ENCODE assay signal across 30 cellular contexts in genomic region chr5:72554897-72555296, GRCh38. TPM values are rescaled to one million over a fixed set of nuclear protein-coding genes. Genes with fewer than 3 reads are reported as not detected.
DNase-seq lines count a peak whose midpoint lies in the region; ATAC-seq, FAIRE-seq and TF ChIP-seq lines count a peak whose summit lies in the region.
"Had no signal": no experiment of that assay in that cellular context is flagged by ENCODE, and none has a peak within 500 bp of the region (broad histone marks: within the 10 kb centered on the region; RNA-seq: fewer than 3 reads in every experiment).

No MANE protein-coding gene starts in this region.

- H3K9me3 Mint-ChIP-seq in brain: no peaks in the 10 kb centered on the region
- no peaks in the 10 kb centered on the region for H3K9me3 Mint-ChIP-seq in endothelial cell (ENCODE audit: unreplicated experiment)
- H3K9me3 Mint-ChIP-seq in GM23338: no peaks in the 10 kb centered on the region
- H3K9me3 Mint-ChIP-seq: CD4-positive, alpha-beta T cell; CD8-positive, alpha-beta T cell had no signal

- H3K27me3 ChIP-seq in HepG2 (ENCODE audit: control insufficient read depth in 1 of 2, insufficient read depth in 2 of 2, low read length in 2 of 2) (peaks cover 0 to 19% of the 10 kb centered on the region in 2 experiments; a peak in 3 of 5 replicates), right lobe of liver (no peaks in the 10 kb centered on the region), GM23338 (ENCODE audit: insufficient read depth) (no peaks in the 10 kb centered on the region)

- TF ChIP-seq POLR2A in HepG2 (IDR thresholded peaks at IDR 0.05; ENCODE audit: insufficient read depth in 1 of 2, low read depth in 2 of 2, low read length in 2 of 2): no peak
- TF ChIP-seq POLR2A in right lobe of liver (IDR thresholded peaks at IDR 0.05): no peak

- no peak overlapping the region for H3K9ac ChIP-seq in HepG2 (ENCODE audit: insufficient read depth, low read depth, low read length)
- H3K9ac ChIP-seq: BLaER1 treated with 17β-estradiol and CSF1 and Interleukin-3, amounts not matched to agents 10 nM and 100 nM had no signal

- H3K4me2 ChIP-seq in HepG2 (ENCODE audit: low read depth, low read length) (no peak overlapping the region), GM23338 (no peak overlapping the region)

- CTCF ChIA-PET in HepG2 (lab: Yijun Ruan, JAX; ENCODE audit: low intra/inter-chr PET ratio, low total read pairs): no interaction called here

- DNase-seq in HepG2 (ENCODE audit: low spot score) (no peak), right lobe of liver (no peak), endothelial cell (ENCODE audit: low spot score) (no peak), cardiac septum (ENCODE audit: low spot score) (no peak), GM23338 (ENCODE audit: low spot score) (no peak), DMS153 (lab: John Stamatoyannopoulos, UW) (no peak)
- DNase-seq: AML-193; Caco-2; Calu3; CD4-positive, alpha-beta T cell; CD8-positive, alpha-beta T cell; DMS53; DMS79; DND-41; EL; GDM1 had no signal

- POLR2A ChIA-PET in HepG2 (lab: Yijun Ruan, JAX): no interaction called here

- H3K9me2 ChIP-seq in GM23338 (ENCODE audit: insufficient read depth): peaks cover 6% of the 10 kb centered on the region

- no peak for ATAC-seq in HepG2
- no peak for ATAC-seq in right lobe of liver
- ATAC-seq in GM23338: no peak
- ATAC-seq: A549; CD8-positive, alpha-beta T cell; GM12878 had no signal

- BruUV-seq in HepG2 (replicated peaks; lab: Mats Ljungman, UMichigan): no TSS peak

- no peaks in the 10 kb centered on the region for H3K27me3 Mint-ChIP-seq in brain
- H3K27me3 Mint-ChIP-seq in endothelial cell (ENCODE audit: unreplicated experiment): peaks cover 8% of the 10 kb centered on the region
- peaks cover 11% of the 10 kb centered on the region for H3K27me3 Mint-ChIP-seq in GM23338 (ENCODE audit: insufficient read depth, low read depth, poor library complexity)

- H3K79me2 ChIP-seq in HepG2 (ENCODE audit: insufficient read depth, low read length) (no peaks in the 10 kb centered on the region), GM23338 (replicated peaks; ENCODE audit: insufficient read depth) (no peaks in the 10 kb centered on the region)

- H3F3A ChIP-seq in GM23338 (replicated peaks; ENCODE audit: low read depth): no peaks in the 10 kb centered on the region; the same call in 1 of the 2 replicates

- H3K4me3 ChIP-seq in HepG2 (replicated peaks in 1 of 3; ENCODE audit: insufficient read depth in 1 of 3, low read depth in 2 of 3, low read length in 3 of 3): no peak overlapping the region
- H3K4me3 ChIP-seq in right lobe of liver: no peak overlapping the region
- H3K4me3 ChIP-seq in GM23338: no peak overlapping the region
- H3K4me3 ChIP-seq: A549; BLaER1 treated with 17β-estradiol and CSF1 and Interleukin-3, amounts not matched to agents 10 nM and 100 nM; GM12878 had no signal

- H4K20me1 ChIP-seq in HepG2 (ENCODE audit: insufficient read depth, low read length) (no peaks in the 10 kb centered on the region), GM23338 (replicated peaks; ENCODE audit: insufficient read depth) (no peaks in the 10 kb centered on the region)
- H4K20me1 ChIP-seq: BLaER1 treated with 17β-estradiol and CSF1 and Interleukin-3, amounts not matched to agents 10 nM and 100 nM had no signal

- H3K36me3 Mint-ChIP-seq in brain (no peaks in the 10 kb centered on the region), endothelial cell (ENCODE audit: low read depth, unreplicated experiment) (peaks cover 3% of the 10 kb centered on the region), GM23338 (ENCODE audit: low read depth) (no peaks in the 10 kb centered on the region; the same call in 2 of the 3 replicates)
- H3K36me3 Mint-ChIP-seq: CD8-positive, alpha-beta T cell had no signal

- no peak for FAIRE-seq in HepG2 (lab: Jason Lieb, UNC)
- FAIRE-seq: A549, D721Med, GM12878, GM12892, GM19239 had no signal

- TF ChIP-seq EP300 in HepG2 (IDR thresholded peaks at IDR 0.05; ENCODE audit: low read depth in 2 of 2, low read length in 2 of 2) (no peak), HepG2 (CRISPR knock-in tag; IDR thresholded peaks at IDR 0.05; ENCODE audit: borderline replicate concordance) (no peak)

- peak overlapping the region in 3 of 5 experiments; percentile 18 to 81 (median 62) for H3K27ac Mint-ChIP-seq in brain
- peak overlapping the region; percentile 25 for H3K27ac Mint-ChIP-seq in endothelial cell (ENCODE audit: unreplicated experiment)
- H3K27ac Mint-ChIP-seq in GM23338: no peak overlapping the region
- H3K27ac Mint-ChIP-seq: B cell; CD4-positive, alpha-beta T cell; CD8-positive, alpha-beta T cell had no signal

- H3K4me3 Mint-ChIP-seq in brain (no peak overlapping the region), endothelial cell (ENCODE audit: unreplicated experiment) (no peak overlapping the region), GM23338 (no peak overlapping the region; the same call in 2 of the 3 replicates)
- H3K4me3 Mint-ChIP-seq: B cell; CD4-positive, alpha-beta T cell; CD8-positive, alpha-beta T cell had no signal

- H3K4me1 Mint-ChIP-seq in brain (peaks cover 71% of the 10 kb centered on the region), endothelial cell (ENCODE audit: unreplicated experiment) (peaks cover 53% of the 10 kb centered on the region), GM23338 (peaks cover 58% of the 10 kb centered on the region)

- H3K9me3 ChIP-seq in HepG2 (ENCODE audit: low read length) (no peaks in the 10 kb centered on the region), right lobe of liver (no peaks in the 10 kb centered on the region)
- H3K9me3 ChIP-seq: A549; BLaER1 treated with 17β-estradiol and CSF1 and Interleukin-3, amounts not matched to agents 10 nM and 100 nM; Caco-2 had no signal

- WGBS in HepG2 (ENCODE audit: low lambda C conversion rate): 94% methylated on average over 1 of the region's 1 CpG
- WGBS in right lobe of liver (ENCODE audit: insufficient coverage, low coverage, low lambda C conversion rate, missing lambda C conversion rate): 78% methylated on average over 1 of the region's 1 CpG

- H3K27ac ChIP-seq in HepG2 (ENCODE audit: extremely low read length, insufficient read depth, low read length) (no peak overlapping the region), right lobe of liver (no peak overlapping the region), GM23338 (ENCODE audit: low read depth) (no peak overlapping the region)
- H3K27ac ChIP-seq: 22Rv1; BLaER1 treated with 17β-estradiol and CSF1 and Interleukin-3, amounts not matched to agents 10 nM and 100 nM; C4-2B had no signal

- H3K36me3 ChIP-seq in HepG2 (replicated peaks in 1 of 2; ENCODE audit: control insufficient read depth in 1 of 2, insufficient read depth in 2 of 2, low read length in 2 of 2) (no peaks in the 10 kb centered on the region), right lobe of liver (no peaks in the 10 kb centered on the region), GM23338 (ENCODE audit: insufficient read depth) (no peaks in the 10 kb centered on the region)
- H3K36me3 ChIP-seq: BLaER1 treated with 17β-estradiol and CSF1 and Interleukin-3, amounts not matched to agents 10 nM and 100 nM had no signal

- in situ Hi-C loops in HepG2 (cut with HindIII; ENCODE audit: extremely low pct_ligation_motif_present, low pct_unique_long_range_greater_than_20kb): no loop called here

- TF ChIP-seq CTCF in HepG2 (CRISPR knock-in tag; IDR thresholded peaks at IDR 0.05) (no peak), right lobe of liver (IDR thresholded peaks at IDR 0.05) (no peak), brain (conservative IDR thresholded peaks at IDR 0.05) (no peak), endothelial cell (IDR thresholded peaks at IDR 0.05; ENCODE audit: unreplicated experiment) (no peak), GM23338 (conservative IDR thresholded peaks at IDR 0.05; ENCODE audit: low read depth in 2 of 2) (no peak)

- intact Hi-C loops in HepG2 (cut with micrococcal nuclease; ENCODE audit: unreplicated experiment) (no loop called here), right lobe of liver (cut with DNase I) (no loop called here), cardiac septum (cut with DNase I) (loop anchor here (5.0 kb wide), 1 partner anchor 262 kb away; the partner anchor contains the start of gene TNPO1)

- no peak overlapping the region for H2AFZ ChIP-seq in HepG2 (ENCODE audit: low read length)
- no peak overlapping the region for H2AFZ ChIP-seq in GM23338

- no peak for TF ChIP-seq RAD21 in HepG2 (CRISPR knock-in tag; IDR thresholded peaks at IDR 0.05)

- H3K4me1 ChIP-seq in HepG2 (ENCODE audit: insufficient read depth, low read length): peaks cover 14% of the 10 kb centered on the region
- peaks cover 0 to 6% (median 0%) of the 10 kb centered on the region in 4 donors for H3K4me1 ChIP-seq in right lobe of liver
- H3K4me1 ChIP-seq in GM23338 (ENCODE audit: insufficient read depth): peaks cover 30% of the 10 kb centered on the region
- H3K4me1 ChIP-seq: Caco-2 had no signal

RNA-seq across cellular contexts. Expression of gene ZNF366, which starts 47.7 kb away (rescaled TPM):
- total RNA-seq in HepG2 (2016; rRNA removed; fragmentation: Illumina TruSeq; extraction: Trizol) (not detected in 2 replicates), right lobe of liver (1 to 10 TPM in 3 of 6 experiments, under 1 TPM in 3; 0.77 to 2.3 (median 1.2) TPM), endothelial cell (ENCODE audit: unreplicated experiment) (23.3 TPM), cardiac septum (3.7 TPM)
- not detected in 2 replicates for total RNA-seq in HepG2 (2016; cell fraction: cytosol; rRNA removed; fragmentation: Illumina TruSeq; extraction: Trizol; ENCODE audit: low read depth)
- total RNA-seq in HepG2 (2016; cell fraction: insoluble cytoplasmic fraction; rRNA removed; fragmentation: Illumina TruSeq; extraction: Trizol): not detected in 2 replicates
- total RNA-seq in HepG2 (2016; cell fraction: membrane; rRNA removed; fragmentation: Illumina TruSeq; extraction: Trizol): not detected in 2 replicates
- not detected in 2 replicates for total RNA-seq in HepG2 (2016; cell fraction: nucleus; rRNA removed; fragmentation: Illumina TruSeq; extraction: Trizol)
- polyA plus RNA-seq in HepG2 (2011; rRNA removed) (not detected in 2 replicates), brain (ENCODE audit: insufficient read depth, low read depth, low replicate concordance) (1.6 TPM), GM23338 (2016; fragmentation: Nextera tagmentation; extraction: Ambion mirVana) (not detected in 2 replicates)
- not detected in 2 replicates for polyA plus RNA-seq in HepG2 (2011; cell fraction: cytosol; rRNA removed)
- polyA plus RNA-seq in HepG2 (2011; cell fraction: nucleus; rRNA removed): not detected in 2 replicates
- not detected in 2 replicates for polyA plus RNA-seq in HepG2 (2012)
- not detected in 2 replicates for polyA plus RNA-seq in HepG2 (2016; cell fraction: cytosol; fragmentation: Illumina TruSeq; extraction: Trizol; ENCODE audit: low read depth)
- polyA plus RNA-seq in HepG2 (2016; cell fraction: insoluble cytoplasmic fraction; fragmentation: Illumina TruSeq; extraction: Trizol; ENCODE audit: low read depth): not detected in 2 replicates
- polyA plus RNA-seq in HepG2 (2016; cell fraction: membrane; fragmentation: Illumina TruSeq; extraction: Trizol; ENCODE audit: low read depth): not detected in 2 replicates
- not detected in 2 replicates for polyA plus RNA-seq in HepG2 (2016; cell fraction: nucleus; fragmentation: Illumina TruSeq; extraction: Trizol; ENCODE audit: insufficient read depth, low read depth)
- polyA minus RNA-seq in HepG2 (2011; rRNA and poly(A)+ RNA removed; ENCODE audit: low replicate concordance): not detected in 2 replicates
- polyA minus RNA-seq in HepG2 (2011; cell fraction: cytosol; rRNA and poly(A)+ RNA removed): not detected in 2 replicates
- not detected in 2 replicates for polyA minus RNA-seq in HepG2 (2011; cell fraction: nucleus; rRNA and poly(A)+ RNA removed)
- not detected in 2 replicates for total RNA-seq in GM23338 (2014; rRNA removed; shearing (Covaris generic))
- total RNA-seq: A172; B cell; Caco-2; Calu3; CD8-positive, alpha-beta T cell; Daoy; G401 had no signal
- polyA plus RNA-seq: A549, BJ had no signal
